In the genomic region with DNA sequence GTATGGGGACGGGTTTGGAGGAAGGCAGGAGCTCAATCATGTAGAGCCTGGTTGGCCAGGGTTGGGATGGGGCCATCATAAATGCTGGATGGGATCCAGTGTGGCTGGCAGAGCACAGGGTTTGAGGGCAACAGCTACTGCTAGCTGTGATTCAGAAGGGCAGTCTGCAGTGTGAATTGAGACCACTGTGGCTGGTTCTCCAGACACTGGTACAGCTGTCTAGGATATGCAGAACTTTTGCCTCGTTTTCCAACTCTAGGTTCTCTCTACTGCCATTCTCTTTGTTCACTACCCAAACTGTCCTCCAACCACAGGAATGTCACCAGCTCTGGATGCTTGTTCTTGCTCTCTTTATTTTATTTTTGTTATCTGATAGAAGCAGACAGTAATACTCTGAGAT, we compare ENCODE assay signal across 18 cellular contexts.
DNase-seq lines count a peak whose midpoint lies in the region; ATAC-seq lines count a peak whose summit lies in the region.
"Had no signal": no experiment of that assay in that cellular context is flagged by ENCODE, and none has a peak within 500 bp of the region (broad histone marks: within the 10 kb centered on the region; RNA-seq: fewer than 3 reads in every experiment).

No MANE protein-coding gene starts in this region.

- peak overlapping the region; percentile 1 for H4K8ac ChIP-seq in mesenchymal stem cell (ENCODE audit: low read length)
- no peak overlapping the region for H4K8ac ChIP-seq in neuronal stem cell (ENCODE audit: low read depth, low read length)

- H4K91ac ChIP-seq in mesenchymal stem cell (ENCODE audit: low read length) (no peak overlapping the region), neuronal stem cell (ENCODE audit: low read depth, low read length, poor library complexity) (no peak overlapping the region)

- H3K4me3 Mint-ChIP-seq in stimulated activated memory B cell treated with anti-CD40 and anti-IgM and Interleukin-4, amounts not matched to agents 10 μg/mL and 1 μg/mL and 100 μg/mL, for 72 hours: no peak overlapping the region
- H3K4me3 Mint-ChIP-seq: CD14-positive monocyte; CD4-positive, alpha-beta memory T cell; H9 had no signal

- H3K27ac ChIP-seq in mesenchymal stem cell (ENCODE audit: low read length, poor library complexity, severe bottlenecking): no peak overlapping the region
- H3K27ac ChIP-seq in neuronal stem cell (replicated peaks; ENCODE audit: low read length): no peak overlapping the region
- H3K27ac ChIP-seq: BLaER1 had no signal

- H3K14ac ChIP-seq in mesenchymal stem cell (ENCODE audit: low read length in 2 of 2): no peak overlapping the region
- no peak overlapping the region for H3K14ac ChIP-seq in neuronal stem cell (ENCODE audit: low read length)

- H3K23ac ChIP-seq in mesenchymal stem cell (ENCODE audit: low read length in 2 of 2) (peak overlapping the region in 1 of 2 experiments; percentile 28), neuronal stem cell (ENCODE audit: low read depth, low read length, poor library complexity) (no peak overlapping the region)

- no peaks in the 10 kb centered on the region for H3K36me3 ChIP-seq in mesenchymal stem cell (ENCODE audit: control insufficient read depth in 1 of 2, insufficient read depth in 2 of 2, low read depth in 1 of 2, low read length in 2 of 2)
- H3K36me3 ChIP-seq in neuronal stem cell (replicated peaks in 1 of 2; ENCODE audit: control insufficient read depth in 2 of 2, insufficient read depth in 2 of 2, low read length in 2 of 2): no peaks in the 10 kb centered on the region
- H3K36me3 ChIP-seq: BLaER1 had no signal

- H2BK5ac ChIP-seq in mesenchymal stem cell (ENCODE audit: low read depth, low read length, poor library complexity, severe bottlenecking): no peak overlapping the region
- no peak overlapping the region for H2BK5ac ChIP-seq in neuronal stem cell (ENCODE audit: low read length)

- H3K79me1 ChIP-seq in mesenchymal stem cell (replicated peaks; ENCODE audit: low read length, poor library complexity, severe bottlenecking) (no peaks in the 10 kb centered on the region), neuronal stem cell (ENCODE audit: low read depth, low read length) (no peaks in the 10 kb centered on the region)

- no peak overlapping the region for H3K4me2 ChIP-seq in mesenchymal stem cell (ENCODE audit: low read length, poor library complexity, severe bottlenecking)
- no peak overlapping the region for H3K4me2 ChIP-seq in neuronal stem cell (ENCODE audit: insufficient read depth, low read length, poor library complexity, severe bottlenecking)
- H3K4me2 ChIP-seq: BLaER1 had no signal

- 81% methylated on average over 2 of the region's 2 CpGs for WGBS in mesenchymal stem cell
- WGBS in neuronal stem cell (ENCODE audit: extremely low coverage in 2 of 2, insufficient read length in 2 of 2, insufficient replicate concordance in 1 of 2), 2 donors: no CpG with 5 or more reads among the region's 2 CpGs

- no peaks in the 10 kb centered on the region for H3K36me3 Mint-ChIP-seq in stimulated activated memory B cell treated with anti-CD40 and anti-IgM and Interleukin-4, amounts not matched to agents 10 μg/mL and 1 μg/mL and 100 μg/mL, for 72 hours
- H3K36me3 Mint-ChIP-seq: CD14-positive monocyte; CD4-positive, alpha-beta memory T cell had no signal

- H3K4ac ChIP-seq in mesenchymal stem cell (ENCODE audit: low read depth in 1 of 2, low read length in 2 of 2) (no peak overlapping the region), neuronal stem cell (ENCODE audit: low read length) (no peak overlapping the region)

- H3K9ac ChIP-seq in mesenchymal stem cell (ENCODE audit: low read length) (no peak overlapping the region), neuronal stem cell (ENCODE audit: low read depth, low read length, poor library complexity) (no peak overlapping the region)
- H3K9ac ChIP-seq: BLaER1 had no signal

- H3K18ac ChIP-seq in mesenchymal stem cell (ENCODE audit: low read depth in 1 of 2, low read length in 2 of 2) (peak overlapping the region in 1 of 2 experiments; percentile 38), neuronal stem cell (ENCODE audit: low read length) (peak overlapping the region; percentile 11)

- H3K27ac Mint-ChIP-seq in stimulated activated memory B cell treated with anti-CD40 and anti-IgM and Interleukin-4, amounts not matched to agents 10 μg/mL and 1 μg/mL and 100 μg/mL, for 72 hours: no peak overlapping the region
- H3K27ac Mint-ChIP-seq: CD14-positive monocyte; CD4-positive, alpha-beta memory T cell; H9 had no signal

- H3K27me3 Mint-ChIP-seq in stimulated activated memory B cell treated with anti-CD40 and anti-IgM and Interleukin-4, amounts not matched to agents 10 μg/mL and 1 μg/mL and 100 μg/mL, for 72 hours: no peaks in the 10 kb centered on the region
- H3K27me3 Mint-ChIP-seq: CD4-positive, alpha-beta memory T cell had no signal

- peaks cover 7% of the 10 kb centered on the region for H3K4me1 ChIP-seq in mesenchymal stem cell (ENCODE audit: control insufficient read depth, insufficient read depth, low read depth, low read length)
- peaks cover 10 to 12% of the 10 kb centered on the region in 2 donors for H3K4me1 ChIP-seq in neuronal stem cell (ENCODE audit: control insufficient read depth in 2 of 2, insufficient read depth in 1 of 2, low read depth in 1 of 2, low read length in 2 of 2)
- H3K4me1 ChIP-seq: BLaER1 had no signal

- H3K9me3 ChIP-seq in mesenchymal stem cell (ENCODE audit: control insufficient read depth, low read length) (no peaks in the 10 kb centered on the region), neuronal stem cell (replicated peaks in 1 of 2; ENCODE audit: control insufficient read depth in 2 of 2, insufficient read depth in 1 of 2, low read depth in 1 of 2, low read length in 2 of 2) (peaks cover 0 to 2% of the 10 kb centered on the region in 2 donors)
- H3K9me3 ChIP-seq: BLaER1 had no signal

- H2BK15ac ChIP-seq in mesenchymal stem cell (ENCODE audit: low read depth, poor library complexity, severe bottlenecking) (no peak overlapping the region), neuronal stem cell (ENCODE audit: low read length) (no peak overlapping the region)

- no peaks in the 10 kb centered on the region for H3K9me3 Mint-ChIP-seq in stimulated activated memory B cell treated with anti-CD40 and anti-IgM and Interleukin-4, amounts not matched to agents 10 μg/mL and 1 μg/mL and 100 μg/mL, for 72 hours
- H3K9me3 Mint-ChIP-seq: CD4-positive, alpha-beta memory T cell; H9 had no signal

- no peak for ATAC-seq in stimulated activated memory B cell treated with anti-CD40 and anti-IgM and Interleukin-4, amounts not matched to agents 10 μg/mL and 1 μg/mL and 100 μg/mL, for 72 hours
- ATAC-seq: HepG2 had no signal

- no peaks in the 10 kb centered on the region for H3K4me1 Mint-ChIP-seq in stimulated activated memory B cell treated with anti-CD40 and anti-IgM and Interleukin-4, amounts not matched to agents 10 μg/mL and 1 μg/mL and 100 μg/mL, for 72 hours
- H3K4me1 Mint-ChIP-seq: CD14-positive monocyte had no signal

- H3K27me3 ChIP-seq in mesenchymal stem cell (ENCODE audit: control insufficient read depth in 1 of 2, insufficient read depth in 1 of 2, low read length in 2 of 2) (peaks cover 0 to 17% of the 10 kb centered on the region in 2 experiments), neuronal stem cell (ENCODE audit: control insufficient read depth in 3 of 3, insufficient read depth in 3 of 3, low read depth in 1 of 3, low read length in 3 of 3) (no peaks in the 10 kb centered on the region)
- H3K27me3 ChIP-seq: BLaER1 had no signal

- H2BK120ac ChIP-seq in mesenchymal stem cell (ENCODE audit: low read depth, low read length) (no peak overlapping the region), neuronal stem cell (ENCODE audit: low read depth, low read length) (no peak overlapping the region)

- no peak overlapping the region for H2AFZ ChIP-seq in mesenchymal stem cell (ENCODE audit: low read depth, low read length)
- H2AFZ ChIP-seq in neuronal stem cell (ENCODE audit: low read length): no peak overlapping the region

- H3K4me3 ChIP-seq in mesenchymal stem cell (ENCODE audit: insufficient read depth in 1 of 2, low read depth in 1 of 2, low read length in 2 of 2) (no peak overlapping the region), neuronal stem cell (ENCODE audit: low read length in 2 of 2) (no peak overlapping the region)
- H3K4me3 ChIP-seq: BLaER1 had no signal

- H2BK12ac ChIP-seq in mesenchymal stem cell (ENCODE audit: low read length in 2 of 2) (peak overlapping the region in 1 of 2 experiments; percentile 57), neuronal stem cell (ENCODE audit: low read length) (no peak overlapping the region)

- DNase-seq in LHCN-M2 (ENCODE audit: low read depth) (peak; percentile 54), RPMI7951 (ENCODE audit: low read depth) (peak; percentile 51), mesenchymal stem cell (no peak), neuronal stem cell (ENCODE audit: low spot score) (no peak), NCI-H748 treated with DMSO at 0.1 percent for 48 hours (lab: John Stamatoyannopoulos, UW) (no peak), NCI-H2107 (lab: John Stamatoyannopoulos, UW) (no peak)
- DNase-seq in stimulated activated CD4-positive, alpha-beta T cell treated with anti-CD3 and anti-CD28 coated beads, Interleukin-4, amount 100 ng/mL, for 4 hours: no peak
- DNase-seq: 8988T; CD4-positive, alpha-beta memory T cell; DMS153; DMS79; GF-D8; GOT3; H9 had no signal

- H2AK5ac ChIP-seq in mesenchymal stem cell (ENCODE audit: low read length, severe bottlenecking) (no peak overlapping the region), neuronal stem cell (ENCODE audit: low read depth, low read length) (peak overlapping the region; percentile 72)

Comparison
In these comparisons a context has a peak if more than half of its experiments do, and no peak if none do; other contexts are left out.
1. DNase-seq: peak in LHCN-M2 (single experiment) and RPMI7951 (single experiment); none in mesenchymal stem cell (single experiment), neuronal stem cell (single experiment), NCI-H748 treated with DMSO at 0.1 percent for 48 hours (single experiment), NCI-H2107 (single experiment) and stimulated activated CD4-positive, alpha-beta T cell treated with anti-CD3 and anti-CD28 coated beads, Interleukin-4, amount 100 ng/mL, for 4 hours (0 of 2).